Comparison of ENCODE assay signal across 8 cellular contexts in genomic region chr18:10526211-10526949, GRCh38. TPM values are rescaled to one million over a fixed set of nuclear protein-coding genes. Genes with fewer than 3 reads are reported as not detected.
A peak's percentile ranks its signal among the peaks of the same experiment; 100 is the strongest.
DNase-seq lines count a peak whose midpoint lies in the region; ATAC-seq lines count a peak whose summit lies in the region.

No MANE protein-coding gene starts in this region.

- H3K4me3 Mint-ChIP-seq in naive thymus-derived CD8-positive, alpha-beta T cell, result peak overlapping the region; percentile 94 to 99 (median 97)

- H3K4me1 Mint-ChIP-seq in naive thymus-derived CD8-positive, alpha-beta T cell, result peaks cover 29 to 61% (median 52%) of the 10 kb centered on the region in 4 donors

- no peaks in the 10 kb centered on the region for H3K9me3 ChIP-seq in stomach smooth muscle (ENCODE audit: control insufficient read depth in 2 of 2, low read length in 2 of 2)

- H3K27ac Mint-ChIP-seq in naive thymus-derived CD8-positive, alpha-beta T cell, result peak overlapping the region; percentile 69 to 98 (median 98)

- H3K27me3 Mint-ChIP-seq in naive thymus-derived CD8-positive, alpha-beta T cell, result no peaks in the 10 kb centered on the region

- H3K9me3 Mint-ChIP-seq in naive thymus-derived CD8-positive, alpha-beta T cell, result no peaks in the 10 kb centered on the region

- H3K4me3 ChIP-seq in stomach smooth muscle (ENCODE audit: low read length in 2 of 2), result peak overlapping the region; percentile 91 to 94

- H3K9ac ChIP-seq in stomach smooth muscle (ENCODE audit: low read length in 2 of 2), result peak overlapping the region; percentile 68 to 90

- no peaks in the 10 kb centered on the region for H3K36me3 ChIP-seq in stomach smooth muscle (ENCODE audit: control insufficient read depth in 2 of 2, insufficient read depth in 2 of 2, low read length in 2 of 2)

- peak overlapping the region; percentile 66 for H3K27ac ChIP-seq in stomach smooth muscle (ENCODE audit: low read length)

- H3K36me3 Mint-ChIP-seq in naive thymus-derived CD8-positive, alpha-beta T cell, result peaks cover 0 to 6% (median 0%) of the 10 kb centered on the region in 3 donors

- H3K27me3 ChIP-seq in stomach smooth muscle (ENCODE audit: control insufficient read depth in 1 of 2, insufficient read depth in 2 of 2, low read length in 2 of 2), result no peaks in the 10 kb centered on the region

- DNase-seq in SHP77 (lab: John Stamatoyannopoulos, UW) (peak; percentile 8 to 41), SHP77 treated with DMSO at 0.1 percent for 48 hours (lab: John Stamatoyannopoulos, UW) (no peak), NCI-H146 treated with DMSO at 0.1 percent for 48 hours (lab: John Stamatoyannopoulos, UW; ENCODE audit: unreplicated experiment) (peak; percentile 43), activated T-cell treated with anti-CD3 and anti-CD28 coated beads for 24 hours (ENCODE audit: low read depth) (peak; percentile 33)
- peak in 6 of 10 donors; percentile 19 to 75 (median 48) for DNase-seq in naive thymus-derived CD8-positive, alpha-beta T cell

- peak; percentile 65 for ATAC-seq in HG02678 (IDR thresholded peaks at IDR 0.05; ENCODE audit: unreplicated experiment)
- ATAC-seq in esophagus mucosa, result peak; percentile 76
- ATAC-seq in naive thymus-derived CD8-positive, alpha-beta T cell, result peak; percentile 62 to 73

- peaks cover 10% of the 10 kb centered on the region for H3K4me1 ChIP-seq in stomach smooth muscle (ENCODE audit: control insufficient read depth, insufficient read depth, low read length)

- POLR2A ChIA-PET in naive thymus-derived CD8-positive, alpha-beta T cell (lab: Charles Lee), result interaction anchor here (1.3 kb wide), 1 partner anchor 613 kb away, joined by 9 read pairs; the partner anchor contains the start of gene VAPA

RNA-seq across cellular contexts. Expression of gene NAPG, which starts 0.6 kb away (rescaled TPM):
- 24.4 TPM for total RNA-seq in esophagus mucosa
- total RNA-seq in naive thymus-derived CD8-positive, alpha-beta T cell, result 10 to 100 TPM; 31.8 to 34.8 TPM
- 10 to 100 TPM; 12.8 to 14.7 (median 12.9) TPM for polyA plus RNA-seq in naive thymus-derived CD8-positive, alpha-beta T cell
